In genomic region chr3:107209302-107210060, GRCh38 we compare ENCODE assay signal across 14 cellular contexts.
A peak's percentile ranks its signal among the peaks of the same experiment; 100 is the strongest.
DNase-seq lines count a peak whose midpoint lies in the region; ATAC-seq and TF ChIP-seq lines count a peak whose summit lies in the region.
"Had no signal": no experiment of that assay in that cellular context is flagged by ENCODE, and none has a peak within 500 bp of the region (broad histone marks: within the 10 kb centered on the region; RNA-seq: fewer than 3 reads in every experiment).

No MANE protein-coding gene starts in this region.

- H3K36me3 ChIP-seq in IMR-90 (ENCODE audit: control insufficient read depth, insufficient read depth, low read length), result no peaks in the 10 kb centered on the region

- H3K9me3 ChIP-seq in IMR-90 (ENCODE audit: control insufficient read depth, insufficient read depth, low read length), result no peaks in the 10 kb centered on the region

- no peak overlapping the region for H3K9ac ChIP-seq in IMR-90 (ENCODE audit: low read depth, low read length)

- no peak for TF ChIP-seq RAD21 in IMR-90 (IDR thresholded peaks at IDR 0.05; ENCODE audit: low read length)

- H3K27me3 Mint-ChIP-seq in chondrocyte (ENCODE audit: low read depth), result no peaks in the 10 kb centered on the region

- H3K79me1 ChIP-seq in IMR-90 (ENCODE audit: low read depth in 1 of 2, low read length in 2 of 2), result 0 out of 4 replicates have a peak, but pooled peaks cover 0 to 3% of the 10 kb centered on the region in 2 experiments

- H3K36me3 Mint-ChIP-seq in chondrocyte (ENCODE audit: low read depth), result no peaks in the 10 kb centered on the region

- WGBS in IMR-90 (ENCODE audit: extremely low coverage in 2 of 2, insufficient read length in 1 of 2), 2 experiments, result 20% methylated on average over 1 of the region's 7 CpGs; no CpG with 5 or more reads in 1 of the 2 experiments

- H3K9me3 Mint-ChIP-seq in chondrocyte (ENCODE audit: low read depth), result no peaks in the 10 kb centered on the region

- ATAC-seq in IMR-90 (ENCODE audit: low read depth) (no peak), GM19324 (IDR thresholded peaks at IDR 0.05; ENCODE audit: low FRiP score, unreplicated experiment) (no peak), HG03039 (IDR thresholded peaks at IDR 0.05; ENCODE audit: unreplicated experiment) (no peak)
- ATAC-seq: activated T-helper 17 cell treated with anti-CD3 and anti-CD28 coated beads, Interleukin-2, amount 50 U/mL, for 72 hours had no signal

- H3K9me1 ChIP-seq in IMR-90 (ENCODE audit: insufficient read depth, low read length), result peaks cover 8% of the 10 kb centered on the region

- peak overlapping the region; percentile 64; the same call in 1 of the 2 replicates for H4K5ac ChIP-seq in IMR-90 (ENCODE audit: low read depth, low read length)

- H2AFZ ChIP-seq in IMR-90 (replicated peaks; ENCODE audit: low read length, poor library complexity), result peak overlapping the region; percentile 78

- in situ Hi-C loops in IMR-90 (cut with MboI; ENCODE audit: low sequenced_read_pairs), result no loop called here

- no peak overlapping the region for H3K4me3 Mint-ChIP-seq in chondrocyte (ENCODE audit: unreplicated experiment)
- H3K4me3 Mint-ChIP-seq: activated CD4-positive, alpha-beta T cell treated with anti-CD3 and anti-CD28 coated beads, Interleukin-2, amount 10 ng/mL, durations not matched to agents 24 days and 14 days; activated T-helper 17 cell treated with anti-CD3 and anti-CD28 coated beads, Interleukin-2, amount 50 U/mL, for 72 hours had no signal

- H4K20me1 ChIP-seq in IMR-90 (ENCODE audit: insufficient read depth, low read length), result no peaks in the 10 kb centered on the region

- no TSS peak for BruUV-seq in IMR-90 (replicated peaks; lab: Mats Ljungman, UMichigan)

- peak overlapping the region; percentile 84 for H3K4ac ChIP-seq in IMR-90 (ENCODE audit: low read depth, low read length)

- CTCF ChIA-PET in IMR-90 (lab: Yijun Ruan, JAX), result interaction anchor here (0.5 to 1.0 kb wide), 3 partner anchors 13 to 1814 kb away, joined by 3 to 4 read pairs (median 3); no protein-coding TSS in a partner anchor

- H2BK20ac ChIP-seq in IMR-90 (ENCODE audit: low read depth, low read length), result peak overlapping the region; percentile 83; the same call in 1 of the 2 replicates

- H2BK120ac ChIP-seq in IMR-90 (ENCODE audit: low read depth, low read length), result peak overlapping the region; percentile 83

- H3K27me3 ChIP-seq in IMR-90 (ENCODE audit: control insufficient read depth, insufficient read depth, low read length), result no peaks in the 10 kb centered on the region

- H3K4me2 ChIP-seq in IMR-90 (ENCODE audit: low read depth, low read length), result peak overlapping the region; percentile 68

- H2AK5ac ChIP-seq in IMR-90 (ENCODE audit: low read depth, low read length), result no peak overlapping the region

- peak overlapping the region; percentile 39; the same call in 1 of the 2 replicates for H3K23ac ChIP-seq in IMR-90 (ENCODE audit: low read depth, low read length)

- intact Hi-C loops in IMR-90 (cut with micrococcal nuclease), result no loop called here

- no peak for TF ChIP-seq CTCF in IMR-90 (conservative IDR thresholded peaks at IDR 0.05; ENCODE audit: low read depth, low read length)
- TF ChIP-seq CTCF in chondrocyte (IDR thresholded peaks at IDR 0.05), result no peak

- H2BK15ac ChIP-seq in IMR-90 (ENCODE audit: low read depth, low read length), result peak overlapping the region; percentile 69; the same call in 1 of the 3 replicates

- H3K27ac ChIP-seq in IMR-90 (ENCODE audit: insufficient read depth, low read length) (peak overlapping the region; percentile 41; the same call in 1 of the 2 replicates), substantia nigra (ENCODE audit: low read depth, low read length, poor library complexity, severe bottlenecking) (peak overlapping the region; percentile 82)

- H3K4me3 ChIP-seq in IMR-90 (ENCODE audit: insufficient read depth, low read depth, low read length), result no peak overlapping the region

- H3K56ac ChIP-seq in IMR-90 (ENCODE audit: extremely low read depth, insufficient read depth, low read length), result no peak overlapping the region; the same call in 1 of the 2 replicates

- H2AK9ac ChIP-seq in IMR-90 (replicated peaks; ENCODE audit: low read depth, low read length, poor library complexity), result no peak overlapping the region

- peak overlapping the region; percentile 76 for H3K18ac ChIP-seq in IMR-90 (ENCODE audit: low read depth, low read length)

- H3K14ac ChIP-seq in IMR-90 (replicated peaks; ENCODE audit: low read depth, low read length), result peak overlapping the region; percentile 73; the same call in 1 of the 2 replicates

- dilution Hi-C loops in IMR-90 (cut with HindIII; ENCODE audit: low sequenced_read_pairs, unreplicated experiment), result no loop called here

- peak overlapping the region in 1 of 2 experiments; percentile 86; a peak in 2 of 4 replicates for H4K8ac ChIP-seq in IMR-90 (ENCODE audit: low read depth in 2 of 2, low read length in 2 of 2)

- POLR2A ChIA-PET in IMR-90 (lab: Charles Lee; ENCODE audit: unreplicated experiment), result no interaction called here

- peak overlapping the region; percentile 55; the same call in 1 of the 2 replicates for H4K91ac ChIP-seq in IMR-90 (ENCODE audit: insufficient read depth, low read depth, low read length)

- peaks cover 63% of the 10 kb centered on the region for H3K4me1 Mint-ChIP-seq in chondrocyte (ENCODE audit: low read depth)

- H3K27ac Mint-ChIP-seq in chondrocyte (ENCODE audit: unreplicated experiment), result peak overlapping the region; percentile 94
- H3K27ac Mint-ChIP-seq: activated CD4-positive, alpha-beta T cell treated with anti-CD3 and anti-CD28 coated beads, Interleukin-2, amount 10 ng/mL, durations not matched to agents 24 days and 14 days; activated T-helper 17 cell treated with anti-CD3 and anti-CD28 coated beads, Interleukin-2, amount 50 U/mL, for 72 hours had no signal

- peaks cover 21% of the 10 kb centered on the region for H3K4me1 ChIP-seq in IMR-90 (ENCODE audit: control insufficient read depth, insufficient read depth, low read length)

- no peak overlapping the region for H2BK5ac ChIP-seq in IMR-90 (ENCODE audit: low read depth, low read length, poor library complexity, severe bottlenecking)

- no peak for TF ChIP-seq POLR2A in IMR-90 (IDR thresholded peaks at IDR 0.05; ENCODE audit: low read depth, low read length)

- DNase-seq in IMR-90 (no peak), chondrocyte (ENCODE audit: low spot score) (no peak), midbrain (lab: John Stamatoyannopoulos, UW) (peak; percentile 15), substantia nigra (lab: John Stamatoyannopoulos, UW) (no peak), SHP77 treated with DMSO at 0.1 percent for 48 hours (lab: John Stamatoyannopoulos, UW) (no peak), T-helper 2 cell (no peak)
- DNase-seq: activated CD4-positive, alpha-beta T cell treated with anti-CD3 and anti-CD28 coated beads, Interleukin-2, amount 10 ng/mL, durations not matched to agents 24 days and 14 days; erythroblast; NCI-H1417; NCI-H510A; retina had no signal

TF ChIP-seq in IMR-90, 13 proteins besides CTCF, POLR2A, EP300 and RAD21:
- TF ChIP-seq BHLHE40 (IDR thresholded peaks at IDR 0.05; ENCODE audit: low read depth, low read length), result no peak
- no peak for TF ChIP-seq MAZ (IDR thresholded peaks at IDR 0.05; ENCODE audit: borderline replicate concordance, low read depth, low read length)
- no peak for TF ChIP-seq FOS (IDR thresholded peaks at IDR 0.05; ENCODE audit: low read depth, low read length)
- TF ChIP-seq USF2 (IDR thresholded peaks at IDR 0.05; ENCODE audit: low read depth, low read length), result no peak
- no peak for TF ChIP-seq CHD1 (IDR thresholded peaks at IDR 0.05; ENCODE audit: low read depth, low read length)
- no peak for TF ChIP-seq NFE2L2 (IDR thresholded peaks at IDR 0.05; ENCODE audit: low read depth, low read length)
- TF ChIP-seq CEBPB (IDR thresholded peaks at IDR 0.05; ENCODE audit: low read depth, low read length), result no peak
- TF ChIP-seq MAFK (IDR thresholded peaks at IDR 0.05; ENCODE audit: low read depth, low read length), result no peak
- TF ChIP-seq ELK1 (IDR thresholded peaks at IDR 0.05; ENCODE audit: borderline replicate concordance, low read depth, low read length), result no peak
- TF ChIP-seq RFX5 (IDR thresholded peaks at IDR 0.05; ENCODE audit: low read depth, low read length), result no peak
- no peak for TF ChIP-seq RCOR1 (IDR thresholded peaks at IDR 0.05; ENCODE audit: insufficient replicate concordance, low read length)
- TF ChIP-seq SMC3 (IDR thresholded peaks at IDR 0.05; ENCODE audit: low read depth, low read length), result no peak
- TF ChIP-seq MXI1 (IDR thresholded peaks at IDR 0.05; ENCODE audit: borderline replicate concordance, low read depth, low read length), result no peak
